ENCODE assay signal across 8 cellular contexts in genomic region chr10:931326-932318, GRCh38. TPM values are rescaled to one million over a fixed set of nuclear protein-coding genes. Genes with fewer than 3 reads are reported as not detected.
A peak's percentile ranks its signal among the peaks of the same experiment; 100 is the strongest.
DNase-seq lines count a peak whose midpoint lies in the region; ATAC-seq and TF ChIP-seq lines count a peak whose summit lies in the region.

Gene LARP4B (minus strand): TSS chr10:931705. CDS start chr10:885721, 45,984 bp downstream.

- WGBS in upper lobe of left lung, 2 donors = 0% methylated on average over 39 of the region's 137 CpGs; no CpG with 5 or more reads in 1 of the 2 donors

- no peaks in the 10 kb centered on the region for H3K27me3 Mint-ChIP-seq in T-helper 1 cell treated with Interleukin-12 subunit alpha and Interleukin-12 subunit beta and Interleukin-4 antibody, amounts not matched to agents 30 μg/mL and 1 μg/mL, for 36 hours (ENCODE audit: low read depth)

- H3K36me3 ChIP-seq in upper lobe of left lung = peaks cover 0 to 1% (median under 1%) of the 10 kb centered on the region in 4 donors

- H3K4me3 Mint-ChIP-seq in T-helper 1 cell treated with Interleukin-12 subunit alpha and Interleukin-12 subunit beta and Interleukin-4 antibody, amounts not matched to agents 30 μg/mL and 1 μg/mL, for 36 hours = peak within 1 kb of the TSS; percentile 100

- peaks cover 36 to 47% (median 41%) of the 10 kb centered on the region in 4 donors for H3K4me1 ChIP-seq in upper lobe of left lung

- H3K4me3 ChIP-seq in upper lobe of left lung = peak within 1 kb of the TSS; percentile 78 to 97 (median 90)

- peaks cover 26% of the 10 kb centered on the region for H3K4me1 Mint-ChIP-seq in T-helper 1 cell treated with Interleukin-12 subunit alpha and Interleukin-12 subunit beta and Interleukin-4 antibody, amounts not matched to agents 30 μg/mL and 1 μg/mL, for 36 hours (ENCODE audit: low read depth)

- intact Hi-C loops in left cardiac atrium (cut with DNase I) (no loop called here), posterior vena cava (cut with DNase I) (no loop called here)

- TF ChIP-seq EP300 in upper lobe of left lung (IDR thresholded peaks at IDR 0.05) = no peak

- H3K9me3 ChIP-seq in upper lobe of left lung = no peaks in the 10 kb centered on the region

- ATAC-seq in GM18499 (IDR thresholded peaks at IDR 0.05; ENCODE audit: insufficient read depth, unreplicated experiment) (peak; percentile 80), HG02938 (IDR thresholded peaks at IDR 0.05; ENCODE audit: unreplicated experiment) (peak; percentile 83), left cardiac atrium (peak; percentile 99 to 100), upper lobe of left lung (ENCODE audit: low FRiP score in 2 of 2) (peak; percentile 98 to 99)

- H3K27ac ChIP-seq in upper lobe of left lung = peak within 1 kb of the TSS; percentile 96 to 99 (median 98)

- H3K9me3 Mint-ChIP-seq in T-helper 1 cell treated with Interleukin-12 subunit alpha and Interleukin-12 subunit beta and Interleukin-4 antibody, amounts not matched to agents 30 μg/mL and 1 μg/mL, for 36 hours = no peaks in the 10 kb centered on the region

- peak in 3 of 4 donors; percentile 57 to 91 (median 83) for TF ChIP-seq POLR2A in upper lobe of left lung (IDR thresholded peaks at IDR 0.05)

- H3K36me3 Mint-ChIP-seq in T-helper 1 cell treated with Interleukin-12 subunit alpha and Interleukin-12 subunit beta and Interleukin-4 antibody, amounts not matched to agents 30 μg/mL and 1 μg/mL, for 36 hours (ENCODE audit: low read depth) = peaks cover 7% of the 10 kb centered on the region

- peak within 1 kb of the TSS; percentile 99 for H3K27ac Mint-ChIP-seq in T-helper 1 cell treated with Interleukin-12 subunit alpha and Interleukin-12 subunit beta and Interleukin-4 antibody, amounts not matched to agents 30 μg/mL and 1 μg/mL, for 36 hours

- no peak for TF ChIP-seq CTCF in upper lobe of left lung (IDR thresholded peaks at IDR 0.05)

- H3K27me3 ChIP-seq in upper lobe of left lung = no peaks in the 10 kb centered on the region

- DNase-seq in NCI-H1694 treated with DMSO at 0.1 percent for 48 hours (lab: John Stamatoyannopoulos, UW) = peak; percentile 88
- peak; percentile 89 for DNase-seq in amniotic stem cell (lab: John Stamatoyannopoulos, UW)
- DNase-seq in left cardiac atrium = peak; percentile 98
- peak; percentile 99 for DNase-seq in posterior vena cava (ENCODE audit: low spot score)
- peak; percentile 97 to 100 for DNase-seq in upper lobe of left lung

RNA-seq across cellular contexts. Expression of gene LARP4B, which starts in this region (rescaled TPM):
- 10 to 100 TPM; 45.3 to 53.9 TPM for total RNA-seq in left cardiac atrium
- total RNA-seq in posterior vena cava = 10 to 100 TPM; 49.6 to 57.8 TPM
- 100 to 1,000 TPM; 106 to 154 (median 139) TPM for total RNA-seq in upper lobe of left lung

Comparison
In these comparisons a context has a peak if more than half of its experiments do, and no peak if none do; other contexts are left out.
1. Peak in every context shown above with its lines: DNase-seq, ATAC-seq, H3K4me3 ChIP-seq and H3K27ac ChIP-seq.